Comparison of ENCODE assay signal across 1 cellular context in genomic region chr15:83011271-83012037, GRCh38.
TF ChIP-seq lines count a peak whose summit lies in the region.

C15orf40 (minus strand) TSS chr15:83011639; CDS start chr15:83011607, 32 bp downstream.

TF ChIP-seq in HepG2, 621 proteins besides CTCF, POLR2A, EP300 and RAD21 (continued from another document and continues in another):
- TF ChIP-seq NFKB2 (CRISPR knock-in tag; IDR thresholded peaks at IDR 0.05; ENCODE audit: borderline replicate concordance) (peak; percentile 90), FOXK1 (CRISPR knock-in tag; IDR thresholded peaks at IDR 0.05; ENCODE audit: borderline replicate concordance, low read depth) (peak; percentile 65; the same call in 1 of the 2 replicates), KAT8 (CRISPR knock-in tag; IDR thresholded peaks at IDR 0.05) (peak; percentile 95), ZNF441 (CRISPR knock-in tag; IDR thresholded peaks at IDR 0.05; ENCODE audit: borderline replicate concordance) (0 out of 2 replicates have a peak, but pooled peaks have one; percentile 27), NFYC (CRISPR knock-in tag; IDR thresholded peaks at IDR 0.05) (no peak), GABPB1 (CRISPR knock-in tag; IDR thresholded peaks at IDR 0.05) (peak; percentile 99), ELF1 (CRISPR knock-in tag; IDR thresholded peaks at IDR 0.05) (peak; percentile 87), ZNF598 (CRISPR knock-in tag; IDR thresholded peaks at IDR 0.05; ENCODE audit: borderline replicate concordance) (0 out of 2 replicates have a peak, but pooled peaks have one; percentile 34), ZNF7 (CRISPR knock-in tag; IDR thresholded peaks at IDR 0.05) (no peak), ZBTB39 (CRISPR knock-in tag; IDR thresholded peaks at IDR 0.05) (peak; percentile 35), ZNF510 (CRISPR knock-in tag; IDR thresholded peaks at IDR 0.05; ENCODE audit: low read depth) (0 out of 2 replicates have a peak, but pooled peaks have one; percentile 58), HMGXB4 (CRISPR knock-in tag; IDR thresholded peaks at IDR 0.05; ENCODE audit: borderline replicate concordance in 1 of 2, low read depth in 1 of 2) (peak; percentile 85 to 96), ZNF251 (CRISPR knock-in tag; IDR thresholded peaks at IDR 0.05) (no peak), ZNF782 (CRISPR knock-in tag; IDR thresholded peaks at IDR 0.05; ENCODE audit: borderline replicate concordance) (no peak), REL (CRISPR knock-in tag; conservative IDR thresholded peaks at IDR 0.05) (peak; percentile 88; the same call in 1 of the 2 replicates), BATF2 (CRISPR knock-in tag; IDR thresholded peaks at IDR 0.05) (peak; percentile 70; the same call in 1 of the 2 replicates), AGO1 (IDR thresholded peaks at IDR 0.05; ENCODE audit: low read depth, low read length, poor library complexity, severe bottlenecking) (peak; percentile 35), REXO4 (CRISPR knock-in tag; IDR thresholded peaks at IDR 0.05; ENCODE audit: borderline replicate concordance) (0 out of 2 replicates have a peak, but pooled peaks have one; percentile 53), ZNF44 (CRISPR knock-in tag; IDR thresholded peaks at IDR 0.05) (no peak), RFX5 (IDR thresholded peaks at IDR 0.05; ENCODE audit: low read depth, low read length) (no peak), HOXA3 (CRISPR knock-in tag; IDR thresholded peaks at IDR 0.05) (peak; percentile 89), CC2D1A (CRISPR knock-in tag; IDR thresholded peaks at IDR 0.05) (no peak), HNRNPL (IDR thresholded peaks at IDR 0.05; ENCODE audit: low read depth, low read length) (peak; percentile 50; the same call in 1 of the 2 replicates), ZNF34 (CRISPR knock-in tag; IDR thresholded peaks at IDR 0.05; ENCODE audit: borderline replicate concordance) (peak; percentile 3; the same call in 1 of the 2 replicates), SNAPC4 (CRISPR knock-in tag; IDR thresholded peaks at IDR 0.05) (peak; percentile 77; the same call in 1 of the 2 replicates), E2F1 (CRISPR knock-in tag; IDR thresholded peaks at IDR 0.05) (peak; percentile 73), ZFP36L2 (CRISPR knock-in tag; IDR thresholded peaks at IDR 0.05) (no peak), ZNF343 (CRISPR knock-in tag; IDR thresholded peaks at IDR 0.05) (no peak), NR2C2 (CRISPR knock-in tag; IDR thresholded peaks at IDR 0.05; ENCODE audit: borderline replicate concordance) (peak; percentile 10; the same call in 1 of the 2 replicates), SOX5 (CRISPR knock-in tag; IDR thresholded peaks at IDR 0.05; ENCODE audit: borderline replicate concordance) (peak; percentile 68; the same call in 1 of the 2 replicates), ZNF546 (CRISPR knock-in tag; conservative IDR thresholded peaks at IDR 0.05) (peak; percentile 72; the same call in 1 of the 2 replicates), PLSCR1 (CRISPR knock-in tag; IDR thresholded peaks at IDR 0.05; ENCODE audit: borderline replicate concordance) (no peak; the same call in 1 of the 2 replicates), ZNF703 (CRISPR knock-in tag; IDR thresholded peaks at IDR 0.05; ENCODE audit: borderline replicate concordance) (peak; percentile 91; the same call in 1 of the 2 replicates), TBL1XR1 (IDR thresholded peaks at IDR 0.05; ENCODE audit: borderline replicate concordance, low read length, partially characterized antibody) (no peak), HMG20B (CRISPR knock-in tag; conservative IDR thresholded peaks at IDR 0.05) (0 out of 2 replicates have a peak, but pooled peaks have one; percentile 11), ZNF512 (CRISPR knock-in tag; IDR thresholded peaks at IDR 0.05) (no peak), FOXP1 (IDR thresholded peaks at IDR 0.05) (no peak), FOXP1 (CRISPR knock-in tag; IDR thresholded peaks at IDR 0.05) (no peak)
- TF ChIP-seq, protein P1, sequence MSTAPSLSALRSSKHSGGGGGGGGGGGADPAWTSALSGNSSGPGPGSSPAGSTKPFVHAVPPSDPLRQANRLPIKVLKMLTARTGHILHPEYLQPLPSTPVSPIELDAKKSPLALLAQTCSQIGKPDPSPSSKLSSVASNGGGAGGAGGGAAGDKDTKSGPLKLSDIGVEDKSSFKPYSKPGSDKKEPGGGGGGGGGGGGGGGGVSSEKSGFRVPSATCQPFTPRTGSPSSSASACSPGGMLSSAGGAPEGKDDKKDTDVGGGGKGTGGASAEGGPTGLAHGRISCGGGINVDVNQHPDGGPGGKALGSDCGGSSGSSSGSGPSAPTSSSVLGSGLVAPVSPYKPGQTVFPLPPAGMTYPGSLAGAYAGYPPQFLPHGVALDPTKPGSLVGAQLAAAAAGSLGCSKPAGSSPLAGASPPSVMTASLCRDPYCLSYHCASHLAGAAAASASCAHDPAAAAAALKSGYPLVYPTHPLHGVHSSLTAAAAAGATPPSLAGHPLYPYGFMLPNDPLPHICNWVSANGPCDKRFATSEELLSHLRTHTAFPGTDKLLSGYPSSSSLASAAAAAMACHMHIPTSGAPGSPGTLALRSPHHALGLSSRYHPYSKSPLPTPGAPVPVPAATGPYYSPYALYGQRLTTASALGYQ (CRISPR knock-in tag; IDR thresholded peaks at IDR 0.05) = peak; percentile 87
- TF ChIP-seq, protein P2, sequence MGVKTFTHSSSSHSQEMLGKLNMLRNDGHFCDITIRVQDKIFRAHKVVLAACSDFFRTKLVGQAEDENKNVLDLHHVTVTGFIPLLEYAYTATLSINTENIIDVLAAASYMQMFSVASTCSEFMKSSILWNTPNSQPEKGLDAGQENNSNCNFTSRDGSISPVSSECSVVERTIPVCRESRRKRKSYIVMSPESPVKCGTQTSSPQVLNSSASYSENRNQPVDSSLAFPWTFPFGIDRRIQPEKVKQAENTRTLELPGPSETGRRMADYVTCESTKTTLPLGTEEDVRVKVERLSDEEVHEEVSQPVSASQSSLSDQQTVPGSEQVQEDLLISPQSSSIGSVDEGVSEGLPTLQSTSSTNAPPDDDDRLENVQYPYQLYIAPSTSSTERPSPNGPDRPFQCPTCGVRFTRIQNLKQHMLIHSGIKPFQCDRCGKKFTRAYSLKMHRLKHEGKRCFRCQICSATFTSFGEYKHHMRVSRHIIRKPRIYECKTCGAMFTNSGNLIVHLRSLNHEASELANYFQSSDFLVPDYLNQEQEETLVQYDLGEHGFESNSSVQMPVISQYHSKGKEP (CRISPR knock-in tag; IDR thresholded peaks at IDR 0.05) = no peak
